13 cellular contexts compared by ENCODE assay signal in genomic region chr1:54884135-54884586, GRCh38. TPM values are rescaled to one million over a fixed set of nuclear protein-coding genes. Genes with fewer than 3 reads are reported as not detected.
DNase-seq lines count a peak whose midpoint lies in the region; ATAC-seq, FAIRE-seq and TF ChIP-seq lines count a peak whose summit lies in the region.
"Had no signal": no experiment of that assay in that cellular context is flagged by ENCODE, and none has a peak within 500 bp of the region (broad histone marks: within the 10 kb centered on the region; RNA-seq: fewer than 3 reads in every experiment).

No MANE protein-coding gene starts in this region.

- peaks cover 8% of the 10 kb centered on the region for H3K9me1 ChIP-seq in keratinocyte (ENCODE audit: control insufficient read depth, extremely low read depth, insufficient read depth, low read length)

- dilution Hi-C loops in keratinocyte (cut with MboI; ENCODE audit: extremely low pct_ligation_motif_present, low sequenced_read_pairs), result no loop called here

- 47 to 52% (median 51%) methylated on average over 3 of the region's 3 CpGs for WGBS in heart left ventricle, 4 donors

- peak; percentile 90 for FAIRE-seq in keratinocyte (lab: Jason Lieb, UNC)

- H3K9me3 ChIP-seq in keratinocyte (ENCODE audit: control insufficient read depth, low read depth, low read length), result no peaks in the 10 kb centered on the region
- no peaks in the 10 kb centered on the region for H3K9me3 ChIP-seq in vagina
- no peaks in the 10 kb centered on the region for H3K9me3 ChIP-seq in heart left ventricle

- H3K4me1 ChIP-seq in keratinocyte (ENCODE audit: control insufficient read depth, extremely low read depth, insufficient read depth, low read length) (peaks cover 50% of the 10 kb centered on the region), vagina (peaks cover 33% of the 10 kb centered on the region), heart left ventricle (peaks cover 0 to 33% (median 9%) of the 10 kb centered on the region in 12 donors)

- H3K36me3 ChIP-seq in keratinocyte (ENCODE audit: control insufficient read depth in 2 of 2, extremely low read depth in 1 of 2, insufficient read depth in 2 of 2, low read length in 2 of 2), result peaks cover 15 to 38% of the 10 kb centered on the region in 2 experiments
- H3K36me3 ChIP-seq in vagina, result no peaks in the 10 kb centered on the region
- H3K36me3 ChIP-seq in heart left ventricle, result peaks cover 0 to 7% (median 0%) of the 10 kb centered on the region in 9 donors

- no peak overlapping the region for H2AFZ ChIP-seq in keratinocyte (ENCODE audit: control insufficient read depth, low read length)

- TF ChIP-seq POLR2A in vagina (IDR thresholded peaks at IDR 0.05) (no peak), heart left ventricle (IDR thresholded peaks at IDR 0.05) (no peak)

- H3K4me3 ChIP-seq in keratinocyte (ENCODE audit: control insufficient read depth in 2 of 3, extremely low read depth in 1 of 3, insufficient read depth in 2 of 3, low read depth in 1 of 3, low read length in 3 of 3) (peak overlapping the region; percentile 89 to 94 (median 93)), vagina (no peak overlapping the region), heart left ventricle (no peak overlapping the region)

- no peak for TF ChIP-seq CTCF in keratinocyte (optimal IDR thresholded peaks at IDR 0.05 in 1 of 3, IDR thresholded peaks at IDR 0.05 in 1 of 3, conservative IDR thresholded peaks at IDR 0.05 in 1 of 3; ENCODE audit: extremely low read depth in 1 of 3, insufficient read depth in 2 of 3, low read length in 3 of 3)
- no peak for TF ChIP-seq CTCF in vagina (IDR thresholded peaks at IDR 0.05)
- no peak for TF ChIP-seq CTCF in heart left ventricle (IDR thresholded peaks at IDR 0.05)

- peaks cover 41% of the 10 kb centered on the region for H4K20me1 ChIP-seq in keratinocyte (ENCODE audit: control insufficient read depth, extremely low read depth, insufficient read depth, low read length)

- H3K79me2 ChIP-seq in keratinocyte (ENCODE audit: control insufficient read depth, insufficient read depth, low read length), result peaks cover 78% of the 10 kb centered on the region

- H3K9ac ChIP-seq in keratinocyte (ENCODE audit: control insufficient read depth, extremely low read depth, insufficient read depth, low read length), result no peak overlapping the region

- H3K27ac ChIP-seq in keratinocyte (ENCODE audit: control insufficient read depth, insufficient read depth, low read length), result peak overlapping the region; percentile 22
- H3K27ac ChIP-seq in vagina, result peak overlapping the region; percentile 5
- no peak overlapping the region for H3K27ac ChIP-seq in heart left ventricle

- H3K27me3 Mint-ChIP-seq in stimulated activated naive CD8-positive, alpha-beta T cell treated with anti-CD3 and anti-CD28 coated beads, Interleukin-15, Interleukin-2, amounts not matched to agents 100 ng/mL and 50 ng/mL, for 24 hours, result peaks cover 9% of the 10 kb centered on the region
- H3K27me3 Mint-ChIP-seq in stimulated activated naive CD8-positive, alpha-beta T cell treated with anti-CD3 and anti-CD28 coated beads, Interleukin-15, amount 100 ng/mL, for 72 hours, result peaks cover 17% of the 10 kb centered on the region

- H3K27ac Mint-ChIP-seq in stimulated activated naive CD8-positive, alpha-beta T cell treated with anti-CD3 and anti-CD28 coated beads, Interleukin-15, Interleukin-2, amounts not matched to agents 100 ng/mL and 50 ng/mL, for 24 hours, result no peak overlapping the region
- H3K27ac Mint-ChIP-seq in stimulated activated naive CD8-positive, alpha-beta T cell treated with anti-CD3 and anti-CD28 coated beads, Interleukin-15, amount 100 ng/mL, for 72 hours, result peak overlapping the region in 1 of 2 donors; percentile 22
- H3K27ac Mint-ChIP-seq: activated B cell treated with CpG ODN at 0.5 μM for 24 hours; activated naive CD4-positive, alpha-beta T cell treated with anti-CD3 and anti-CD28 coated beads, Interleukin-2, amount 50 U/mL, for 24 hours; effector memory CD8-positive, alpha-beta T cell; stimulated activated effector memory CD8-positive, alpha-beta T cell treated with anti-CD3 and anti-CD28 coated beads, Interleukin-12 subunit alpha, Interleukin-12 subunit beta, amount 100 ng/mL, for 72 hours had no signal

- no peak for DNase-seq in stimulated activated naive CD8-positive, alpha-beta T cell treated with anti-CD3 and anti-CD28 coated beads, Interleukin-15, amount 100 ng/mL, for 72 hours
- peak; percentile 57 for DNase-seq in amniotic epithelial cell (ENCODE audit: low read depth)
- no peak for DNase-seq in keratinocyte (ENCODE audit: low read depth, low spot score)
- no peak for DNase-seq in vagina (ENCODE audit: extremely low spot score in 2 of 2)
- DNase-seq in GM19238 (ENCODE audit: insufficient read length, low spot score), result no peak
- DNase-seq in heart left ventricle, result no peak
- DNase-seq: activated B cell treated with CpG ODN at 0.5 μM for 24 hours; effector memory CD8-positive, alpha-beta T cell; NCI-H1048 had no signal

- H3K36me3 Mint-ChIP-seq in stimulated activated naive CD8-positive, alpha-beta T cell treated with anti-CD3 and anti-CD28 coated beads, Interleukin-15, Interleukin-2, amounts not matched to agents 100 ng/mL and 50 ng/mL, for 24 hours (ENCODE audit: low read depth), result peaks cover 44% of the 10 kb centered on the region

- H3K27me3 ChIP-seq in keratinocyte (ENCODE audit: control insufficient read depth, extremely low read depth, insufficient read depth, low read length) (no peaks in the 10 kb centered on the region), vagina (no peaks in the 10 kb centered on the region), heart left ventricle (no peaks in the 10 kb centered on the region)

- ATAC-seq in stimulated activated naive CD8-positive, alpha-beta T cell treated with anti-CD3 and anti-CD28 coated beads, Interleukin-15, amount 100 ng/mL, for 72 hours, result no peak
- ATAC-seq in GM21423 (IDR thresholded peaks at IDR 0.05; ENCODE audit: unreplicated experiment) (no peak), heart left ventricle (no peak)
- ATAC-seq: effector memory CD8-positive, alpha-beta T cell; stimulated activated effector memory CD8-positive, alpha-beta T cell treated with anti-CD3 and anti-CD28 coated beads, Interleukin-12 subunit alpha, Interleukin-12 subunit beta, amount 100 ng/mL, for 72 hours had no signal

- H3K4me3 Mint-ChIP-seq in stimulated activated naive CD8-positive, alpha-beta T cell treated with anti-CD3 and anti-CD28 coated beads, Interleukin-15, Interleukin-2, amounts not matched to agents 100 ng/mL and 50 ng/mL, for 24 hours, result peak overlapping the region; percentile 1
- no peak overlapping the region for H3K4me3 Mint-ChIP-seq in stimulated activated naive CD8-positive, alpha-beta T cell treated with anti-CD3 and anti-CD28 coated beads, Interleukin-15, amount 100 ng/mL, for 72 hours
- H3K4me3 Mint-ChIP-seq: effector memory CD8-positive, alpha-beta T cell had no signal

- peak overlapping the region; percentile 83 for H3K4me2 ChIP-seq in keratinocyte (ENCODE audit: control insufficient read depth, extremely low read depth, insufficient read depth, low read depth, low read length)

- intact Hi-C loops in vagina (cut with DNase I) (no loop called here), heart left ventricle (cut with DNase I) (no loop called here)

- H3K4me1 Mint-ChIP-seq in stimulated activated naive CD8-positive, alpha-beta T cell treated with anti-CD3 and anti-CD28 coated beads, Interleukin-15, Interleukin-2, amounts not matched to agents 100 ng/mL and 50 ng/mL, for 24 hours (ENCODE audit: low read depth), result peaks cover 31% of the 10 kb centered on the region
- H3K4me1 Mint-ChIP-seq in stimulated activated naive CD8-positive, alpha-beta T cell treated with anti-CD3 and anti-CD28 coated beads, Interleukin-15, amount 100 ng/mL, for 72 hours, result peaks cover 52% of the 10 kb centered on the region

- no peaks in the 10 kb centered on the region for H3K9me3 Mint-ChIP-seq in stimulated activated naive CD8-positive, alpha-beta T cell treated with anti-CD3 and anti-CD28 coated beads, Interleukin-15, Interleukin-2, amounts not matched to agents 100 ng/mL and 50 ng/mL, for 24 hours
- H3K9me3 Mint-ChIP-seq in stimulated activated naive CD8-positive, alpha-beta T cell treated with anti-CD3 and anti-CD28 coated beads, Interleukin-15, amount 100 ng/mL, for 72 hours, result no peaks in the 10 kb centered on the region
- H3K9me3 Mint-ChIP-seq: activated B cell treated with CpG ODN at 0.5 μM for 24 hours; activated naive CD4-positive, alpha-beta T cell treated with anti-CD3 and anti-CD28 coated beads, Interleukin-2, amount 50 U/mL, for 24 hours; effector memory CD8-positive, alpha-beta T cell; stimulated activated effector memory CD8-positive, alpha-beta T cell treated with anti-CD3 and anti-CD28 coated beads, Interleukin-12 subunit alpha, Interleukin-12 subunit beta, amount 100 ng/mL, for 72 hours had no signal

RNA-seq across cellular contexts. Expression of gene DHCR24, which starts 2.8 kb away (rescaled TPM):
- polyA plus RNA-seq in keratinocyte (363 to 515 TPM (median 434 TPM) in 3 replicates), heart left ventricle (100 to 1,000 TPM in 1 of 2 donors, 1 to 10 TPM in 1; 5.3 to 109 TPM)
- polyA plus RNA-seq in keratinocyte (2011; ENCODE audit: low read depth), result 72.5 TPM
- 267 and 283 TPM in 2 replicates for polyA plus RNA-seq in keratinocyte (2011; cell fraction: cytosol; rRNA removed)
- 731 and 733 TPM in 2 replicates for polyA plus RNA-seq in keratinocyte (2011; cell fraction: nucleus; rRNA removed)
- 262 and 434 TPM in 2 replicates for polyA plus RNA-seq in keratinocyte (2012; ENCODE audit: low replicate concordance)
- 1,082 to 2,772 TPM (median 1,362 TPM) in 3 replicates for polyA minus RNA-seq in keratinocyte
- 743 TPM for polyA minus RNA-seq in keratinocyte (2011; cell fraction: cytosol; rRNA and poly(A)+ RNA removed)
- 1,029 and 1,296 TPM in 2 replicates for polyA minus RNA-seq in keratinocyte (2011; cell fraction: nucleus; rRNA and poly(A)+ RNA removed)
- total RNA-seq in vagina (141 TPM), heart left ventricle (10 to 100 TPM; 13.8 to 91.4 (median 25.4) TPM)

Comparison
In these comparisons a context has a peak if more than half of its experiments do, and no peak if none do; other contexts are left out.
1. H3K27ac ChIP-seq: peak in keratinocyte (single experiment) and vagina (single experiment); none in heart left ventricle (0 of 12).
2. H3K4me3 ChIP-seq: peak in keratinocyte (3 of 3); none in vagina (0 of 2) and heart left ventricle (0 of 12).